8 cellular contexts compared by ENCODE assay signal in genomic region chr15:33858836-33859235, GRCh38.
"Had no signal": no experiment of that assay in that cellular context is flagged by ENCODE, and none has a peak within 500 bp of the region (broad histone marks: within the 10 kb centered on the region; RNA-seq: fewer than 3 reads in every experiment).

No MANE protein-coding gene starts in this region.

- H3K9me3 ChIP-seq: HAP-1 had no signal

- H3K36me3 ChIP-seq: HAP-1 had no signal

- H2AFZ ChIP-seq: GM23248, GM23338 had no signal

- H3K4me1 ChIP-seq: HAP-1 had no signal

- H3K27ac Mint-ChIP-seq: GM23338, H9, HFFc6 had no signal

- H3K9me3 Mint-ChIP-seq: GM23338, H9, HFFc6 had no signal

- H3K4me3 ChIP-seq: GM23248, GM23338, HAP-1 had no signal

- H3K4me3 Mint-ChIP-seq: GM23338, H9, HFFc6 had no signal

- H3K9ac ChIP-seq: GM23248 had no signal

- H3K27ac ChIP-seq: GM23248 had no signal

- H3K4me2 ChIP-seq: GM23338 had no signal

- DNase-seq: GM23248, GOT3, H7, H9, HCEC 1CT, HFFc6 had no signal
